In genomic region chrX:40867352-40867751, GRCh38 we compare ENCODE assay signal across 13 cellular contexts.
DNase-seq lines count a peak whose midpoint lies in the region; ATAC-seq and TF ChIP-seq lines count a peak whose summit lies in the region.
"Had no signal": no experiment of that assay in that cellular context is flagged by ENCODE, and none has a peak within 500 bp of the region (broad histone marks: within the 10 kb centered on the region; RNA-seq: fewer than 3 reads in every experiment).

No MANE protein-coding gene starts in this region.

- POLR2A ChIA-PET in PC-3 (lab: Charles Lee; ENCODE audit: unreplicated experiment), result no interaction called here
- POLR2A ChIA-PET in naive thymus-derived CD4-positive, alpha-beta T cell (lab: Charles Lee), result no interaction called here

- H3K4me2 ChIP-seq in PC-3 (ENCODE audit: low read length), result no peak overlapping the region
- H3K4me2 ChIP-seq in Karpas-422 (ENCODE audit: low read depth, low read length, poor library complexity, severe bottlenecking), result no peak overlapping the region
- H3K4me2 ChIP-seq: KMS-11 had no signal

- peak; percentile 45 for DNase-seq in DMS 273 (lab: John Stamatoyannopoulos, UW; ENCODE audit: unreplicated experiment)
- peak; percentile 70 for DNase-seq in PC-3
- no peak for DNase-seq in esophagus muscularis mucosa (ENCODE audit: extremely low spot score)
- no peak for DNase-seq in omental fat pad (ENCODE audit: low spot score)
- DNase-seq in stimulated activated CD4-positive, alpha-beta T cell treated with anti-CD3 and anti-CD28 coated beads, Interleukin-12 subunit alpha, Interleukin-12 subunit beta, amount 100 ng/mL, for 4 hours, result no peak
- no peak for DNase-seq in naive thymus-derived CD4-positive, alpha-beta T cell
- no peak for DNase-seq in midbrain (lab: John Stamatoyannopoulos, UW)
- no peak for DNase-seq in Karpas-422
- DNase-seq: CD8-positive, alpha-beta T cell; cerebellar nuclear complex; naive B cell; stimulated activated CD4-positive, alpha-beta T cell treated with anti-CD3 and anti-CD28 coated beads, Interleukin-4, amount 100 ng/mL, for 1 hour had no signal

- no peak for TF ChIP-seq POLR2A in esophagus muscularis mucosa (IDR thresholded peaks at IDR 0.05; ENCODE audit: low read depth)

- H3K4me3 Mint-ChIP-seq in naive thymus-derived CD4-positive, alpha-beta T cell, result no peak overlapping the region
- H3K4me3 Mint-ChIP-seq: CD8-positive, alpha-beta T cell; naive B cell had no signal

- no peak for TF ChIP-seq EP300 in esophagus muscularis mucosa (IDR thresholded peaks at IDR 0.05)

- H3K36me3 Mint-ChIP-seq in naive thymus-derived CD4-positive, alpha-beta T cell, result no peaks in the 10 kb centered on the region
- H3K36me3 Mint-ChIP-seq: CD8-positive, alpha-beta T cell had no signal

- H2AFZ ChIP-seq in PC-3 (ENCODE audit: low read length) (no peak overlapping the region), Karpas-422 (ENCODE audit: low read length) (no peak overlapping the region)

- TF ChIP-seq CTCF in PC-3 (conservative IDR thresholded peaks at IDR 0.05; ENCODE audit: low read depth, low read length), result no peak
- TF ChIP-seq CTCF in esophagus muscularis mucosa (IDR thresholded peaks at IDR 0.05), result no peak
- TF ChIP-seq CTCF in omental fat pad (IDR thresholded peaks at IDR 0.05), result no peak

- H3K27ac ChIP-seq in PC-3 (ENCODE audit: low read length), result no peak overlapping the region
- H3K27ac ChIP-seq in esophagus muscularis mucosa (replicated peaks in 1 of 4), result peak overlapping the region; percentile 72 to 75 (median 74)
- H3K27ac ChIP-seq in naive thymus-derived CD4-positive, alpha-beta T cell (ENCODE audit: low read depth, low read length), result no peak overlapping the region
- H3K27ac ChIP-seq in Karpas-422 (ENCODE audit: low read length), result no peak overlapping the region
- H3K27ac ChIP-seq: KMS-11 had no signal

- H4K20me1 ChIP-seq in PC-3 (ENCODE audit: low read length) (no peaks in the 10 kb centered on the region), Karpas-422 (ENCODE audit: insufficient read depth, low read depth, low read length) (no peaks in the 10 kb centered on the region)

- H3K4me1 ChIP-seq in PC-3 (ENCODE audit: insufficient read depth, low read length) (peaks cover 11% of the 10 kb centered on the region), esophagus muscularis mucosa (peaks cover 10 to 23% (median 17%) of the 10 kb centered on the region in 4 donors), Karpas-422 (ENCODE audit: low read length) (no peaks in the 10 kb centered on the region)
- no peaks in the 10 kb centered on the region for H3K4me1 ChIP-seq in naive thymus-derived CD4-positive, alpha-beta T cell (ENCODE audit: control insufficient read depth in 2 of 2, insufficient read depth in 2 of 2, low read length in 2 of 2)

- H3K9me2 ChIP-seq in PC-3 (replicated peaks; ENCODE audit: low read length), result no peaks in the 10 kb centered on the region
- no peaks in the 10 kb centered on the region for H3K9me2 ChIP-seq in Karpas-422 (replicated peaks; ENCODE audit: insufficient read depth, low read length)

- H3K27me3 Mint-ChIP-seq in naive thymus-derived CD4-positive, alpha-beta T cell, result peaks cover 0 to 14% (median 6%) of the 10 kb centered on the region in 5 donors

- H3K36me3 ChIP-seq in PC-3 (ENCODE audit: low read depth, low read length), result no peaks in the 10 kb centered on the region
- H3K36me3 ChIP-seq in esophagus muscularis mucosa, result no peaks in the 10 kb centered on the region
- no peaks in the 10 kb centered on the region for H3K36me3 ChIP-seq in naive thymus-derived CD4-positive, alpha-beta T cell (ENCODE audit: control insufficient read depth in 2 of 3, insufficient read depth in 3 of 3, low read length in 3 of 3)
- no peaks in the 10 kb centered on the region for H3K36me3 ChIP-seq in Karpas-422 (ENCODE audit: insufficient read depth, low read length)

- intact Hi-C loops in PC-3 (cut with micrococcal nuclease), result no loop called here
- intact Hi-C loops in esophagus muscularis mucosa (cut with DNase I), result no loop called here
- intact Hi-C loops in naive thymus-derived CD4-positive, alpha-beta T cell (cut with micrococcal nuclease), result no loop called here

- 13% methylated on average over 1 of the region's 1 CpG for WGBS in esophagus muscularis mucosa

- H3K9me3 Mint-ChIP-seq in naive thymus-derived CD4-positive, alpha-beta T cell, result peaks cover 0 to 14% (median 5%) of the 10 kb centered on the region in 11 donors

- H3K9me3 ChIP-seq in PC-3 (ENCODE audit: low read length), result no peaks in the 10 kb centered on the region
- peaks cover 0 to 13% (median 0%) of the 10 kb centered on the region in 4 donors for H3K9me3 ChIP-seq in esophagus muscularis mucosa
- H3K9me3 ChIP-seq in naive thymus-derived CD4-positive, alpha-beta T cell (ENCODE audit: control insufficient read depth in 2 of 3, low read length in 3 of 3), result no peaks in the 10 kb centered on the region
- no peaks in the 10 kb centered on the region for H3K9me3 ChIP-seq in Karpas-422 (ENCODE audit: low read length)

- H3K9ac ChIP-seq in PC-3 (ENCODE audit: low read length) (no peak overlapping the region), Karpas-422 (ENCODE audit: low read length) (no peak overlapping the region)
- H3K9ac ChIP-seq: KMS-11 had no signal

- ATAC-seq in PC-3 (peak; percentile 68), omental fat pad (ENCODE audit: low FRiP score) (peak; percentile 75)
- ATAC-seq in naive thymus-derived CD4-positive, alpha-beta T cell, result no peak
- ATAC-seq: CD8-positive, alpha-beta T cell had no signal

- H3K79me2 ChIP-seq in PC-3 (ENCODE audit: low read length), result no peaks in the 10 kb centered on the region
- no peaks in the 10 kb centered on the region for H3K79me2 ChIP-seq in Karpas-422 (ENCODE audit: low read length)

- no peaks in the 10 kb centered on the region for H3F3A ChIP-seq in PC-3 (ENCODE audit: low read length, unreplicated experiment)

- CTCF ChIA-PET in PC-3 (lab: Charles Lee), result no interaction called here
- CTCF ChIA-PET in naive thymus-derived CD4-positive, alpha-beta T cell (lab: Charles Lee), result interaction anchor here (0.6 kb wide), 1 partner anchor 138 kb away, joined by 4 read pairs; no protein-coding TSS in a partner anchor

- H3K27ac Mint-ChIP-seq in naive thymus-derived CD4-positive, alpha-beta T cell, result no peak overlapping the region
- H3K27ac Mint-ChIP-seq: CD8-positive, alpha-beta T cell; naive B cell had no signal

- H3K4me1 Mint-ChIP-seq in naive thymus-derived CD4-positive, alpha-beta T cell, result peaks cover 0 to 3% (median 0%) of the 10 kb centered on the region in 7 donors

- H3K4me3 ChIP-seq in PC-3 (ENCODE audit: low read length) (no peak overlapping the region), esophagus muscularis mucosa (no peak overlapping the region), Karpas-422 (ENCODE audit: low read length) (no peak overlapping the region)
- H3K4me3 ChIP-seq in naive thymus-derived CD4-positive, alpha-beta T cell (ENCODE audit: low read length), result no peak overlapping the region

- BruUV-seq in PC-3 (replicated peaks; lab: Mats Ljungman, UMichigan), result no TSS peak

- H3K27me3 ChIP-seq in PC-3 (ENCODE audit: low read length) (no peaks in the 10 kb centered on the region), esophagus muscularis mucosa (peaks cover 0 to 3% (median 0%) of the 10 kb centered on the region in 4 donors), Karpas-422 (ENCODE audit: low read length) (no peaks in the 10 kb centered on the region)
- H3K27me3 ChIP-seq in naive thymus-derived CD4-positive, alpha-beta T cell (ENCODE audit: control insufficient read depth in 2 of 2, insufficient read depth in 2 of 2, low read length in 2 of 2), result no peaks in the 10 kb centered on the region

Comparison
In these comparisons a context has a peak if more than half of its experiments do, and no peak if none do; other contexts are left out.
1. DNase-seq: peak in DMS 273 (single experiment) and PC-3 (single experiment); none in esophagus muscularis mucosa (single experiment), omental fat pad (single experiment), stimulated activated CD4-positive, alpha-beta T cell treated with anti-CD3 and anti-CD28 coated beads, Interleukin-12 subunit alpha, Interleukin-12 subunit beta, amount 100 ng/mL, for 4 hours (single experiment), naive thymus-derived CD4-positive, alpha-beta T cell (0 of 9), midbrain (single experiment) and Karpas-422 (single experiment).
2. H3K27ac ChIP-seq: peak in esophagus muscularis mucosa (4 of 4); none in PC-3 (single experiment), naive thymus-derived CD4-positive, alpha-beta T cell (single experiment) and Karpas-422 (single experiment).